ENCODE assay signal across 8 cellular contexts in the genomic region with DNA sequence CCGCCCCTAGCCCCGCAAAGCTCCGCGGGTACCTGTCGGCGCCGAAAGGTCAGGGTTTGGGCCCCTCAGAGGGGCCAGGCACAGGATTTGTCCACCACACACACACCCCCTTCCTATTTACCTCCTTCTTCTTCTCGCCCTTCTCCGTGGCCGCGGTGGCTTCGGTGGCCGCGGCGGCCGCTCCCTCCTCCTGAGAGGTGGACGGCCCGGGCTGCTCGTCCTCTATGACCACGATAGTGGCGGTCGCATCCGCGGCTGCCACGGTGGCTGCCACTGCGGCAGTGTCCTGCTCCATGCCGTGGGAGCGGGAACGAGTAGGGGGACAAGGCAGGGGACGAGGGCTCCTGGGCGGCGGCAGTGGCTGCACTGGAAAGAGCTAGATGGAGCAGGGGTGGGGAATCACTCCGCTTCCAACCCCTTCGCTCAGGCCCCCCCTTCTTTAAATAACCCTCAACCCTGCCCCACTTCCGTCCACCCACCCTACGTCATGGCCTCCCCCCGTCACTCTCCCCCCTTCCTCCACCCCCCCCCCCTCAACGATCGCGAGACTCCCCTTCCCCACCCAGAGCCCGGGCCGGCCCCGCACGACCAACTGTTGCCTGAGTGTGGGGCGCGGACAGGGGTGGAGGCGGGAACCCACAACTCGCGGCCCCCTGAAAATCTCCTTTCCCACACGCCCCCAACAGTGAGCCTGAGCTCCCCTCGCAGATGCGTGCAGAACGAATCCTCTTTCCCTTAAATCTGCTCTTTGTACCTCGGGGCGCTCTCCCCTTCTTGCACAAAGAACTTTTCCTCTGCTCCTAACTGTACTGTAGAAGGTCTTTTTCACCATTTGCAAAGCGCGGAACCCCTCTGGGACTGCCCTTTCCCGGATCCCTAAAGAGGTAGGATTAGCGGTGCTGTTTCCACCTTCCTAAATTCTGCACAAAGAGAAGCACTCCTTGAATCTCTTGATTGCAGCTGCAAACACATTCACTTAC. TPM values are rescaled to one million over a fixed set of nuclear protein-coding genes. Genes with fewer than 3 reads are reported as not detected.
DNase-seq lines count a peak whose midpoint lies in the region; ATAC-seq and TF ChIP-seq lines count a peak whose summit lies in the region.

Gene SMARCA1 (minus strand): TSS at position 415 of the 980 bp plus-strand sequence. CDS start 120 bp downstream, at position 295.

- peaks cover 3% of the 10 kb centered on the region; the same call in 1 of the 2 replicates for H3K36me3 ChIP-seq in SJSA1

- H3K9me3 ChIP-seq in SJSA1 (replicated peaks), result no peaks in the 10 kb centered on the region

- H3K36me3 Mint-ChIP-seq in stimulated activated effector memory CD8-positive, alpha-beta T cell treated with anti-CD3 and anti-CD28 coated beads, Interleukin-12 subunit alpha, Interleukin-12 subunit beta, amount 100 ng/mL, for 72 hours, result no peaks in the 10 kb centered on the region

- H3K9me3 Mint-ChIP-seq in stimulated activated effector memory CD8-positive, alpha-beta T cell treated with anti-CD3 and anti-CD28 coated beads, Interleukin-12 subunit alpha, Interleukin-12 subunit beta, amount 100 ng/mL, for 72 hours, result no peaks in the 10 kb centered on the region

- H3K27ac ChIP-seq in SJSA1, result no peak within 1 kb of the TSS; the same call in 1 of the 2 replicates

- peaks cover 7% of the 10 kb centered on the region for H3K4me1 Mint-ChIP-seq in stimulated activated effector memory CD8-positive, alpha-beta T cell treated with anti-CD3 and anti-CD28 coated beads, Interleukin-12 subunit alpha, Interleukin-12 subunit beta, amount 100 ng/mL, for 72 hours

- H3K27ac Mint-ChIP-seq in stimulated activated effector memory CD8-positive, alpha-beta T cell treated with anti-CD3 and anti-CD28 coated beads, Interleukin-12 subunit alpha, Interleukin-12 subunit beta, amount 100 ng/mL, for 72 hours, result no peak within 1 kb of the TSS

- H3K4me1 ChIP-seq in SJSA1 (replicated peaks), result no peaks in the 10 kb centered on the region; the same call in 1 of the 2 replicates

- H3K4me3 Mint-ChIP-seq in stimulated activated effector memory CD8-positive, alpha-beta T cell treated with anti-CD3 and anti-CD28 coated beads, Interleukin-12 subunit alpha, Interleukin-12 subunit beta, amount 100 ng/mL, for 72 hours, result peak within 1 kb of the TSS; percentile 64

- ATAC-seq in stimulated activated effector memory CD8-positive, alpha-beta T cell treated with anti-CD3 and anti-CD28 coated beads, Interleukin-12 subunit alpha, Interleukin-12 subunit beta, amount 100 ng/mL, for 72 hours, result no peak
- no peak for ATAC-seq in HG03460 (IDR thresholded peaks at IDR 0.05; ENCODE audit: unreplicated experiment)

- no peaks in the 10 kb centered on the region for H3K27me3 ChIP-seq in SJSA1 (replicated peaks)

- peak within 1 kb of the TSS; percentile 78 for H3K4me3 ChIP-seq in SJSA1

- TF ChIP-seq CTCF in GM20000 (IDR thresholded peaks at IDR 0.05; ENCODE audit: extremely low read depth, missing control alignments), result no peak

- peak; percentile 40 for DNase-seq in 8988T
- peak; percentile 6 for DNase-seq in GM20000 (ENCODE audit: low spot score)
- peak; percentile 48 to 64 for DNase-seq in SJSA1 (ENCODE audit: low read depth in 1 of 2, low spot score in 2 of 2)
- peak; percentile 69 for DNase-seq in ecto neural progenitor cell (ENCODE audit: low spot score)
- peak; percentile 90 for DNase-seq in left kidney (ENCODE audit: low read depth, low spot score)
- DNase-seq in stimulated activated effector memory CD8-positive, alpha-beta T cell treated with anti-CD3 and anti-CD28 coated beads, Interleukin-12 subunit alpha, Interleukin-12 subunit beta, amount 100 ng/mL, for 72 hours (ENCODE audit: low spot score in 2 of 2), result no peak
- DNase-seq in RKO (ENCODE audit: low spot score), result no peak

RNA-seq across cellular contexts. Expression of gene SMARCA1, which starts in this region (rescaled TPM):
- 58.4 and 60.1 TPM in 2 replicates for total RNA-seq in SJSA1 (2014; rRNA removed; shearing (Covaris generic))

Comparison
In these comparisons a context has a peak if more than half of its experiments do, and no peak if none do; other contexts are left out.
1. DNase-seq: peak in 8988T (single experiment), GM20000 (single experiment), SJSA1 (2 of 2), ecto neural progenitor cell (single experiment) and left kidney (single experiment); none in stimulated activated effector memory CD8-positive, alpha-beta T cell treated with anti-CD3 and anti-CD28 coated beads, Interleukin-12 subunit alpha, Interleukin-12 subunit beta, amount 100 ng/mL, for 72 hours (0 of 2) and RKO (single experiment).